In genomic region chr16:22606625-22607024, GRCh38 we compare ENCODE assay signal across 7 cellular contexts.
DNase-seq lines count a peak whose midpoint lies in the region; ATAC-seq and TF ChIP-seq lines count a peak whose summit lies in the region.
"Not testable (repeated sequence)": the region's sequence is repeated elsewhere in the genome, so short reads cannot be mapped to it uniquely, and the experiment has no call there.

No MANE protein-coding gene starts in this region.

- POLR2A ChIA-PET in IMR-90 (lab: Charles Lee; ENCODE audit: unreplicated experiment): not testable (repeated sequence)

- not testable (repeated sequence) for H4K91ac ChIP-seq in IMR-90 (ENCODE audit: insufficient read depth, low read depth, low read length)

- H3K9me3 ChIP-seq in IMR-90 (ENCODE audit: control insufficient read depth, insufficient read depth, low read length): not testable (repeated sequence)

- H2BK20ac ChIP-seq in IMR-90 (ENCODE audit: low read depth, low read length): not testable (repeated sequence)

- intact Hi-C loops in IMR-90 (cut with micrococcal nuclease); sciatic nerve (cut with DNase I): not testable (repeated sequence)

- DNase-seq in IMR-90; effector memory CD8-positive, alpha-beta T cell; left lobe of liver (ENCODE audit: low spot score); sciatic nerve (ENCODE audit: low spot score): not testable (repeated sequence)
- DNase-seq in activated CD8-positive, alpha-beta memory T cell treated with anti-CD3 and anti-CD28 coated beads, Interleukin-2, amount 10 ng/mL, durations not matched to agents 7 days and 5 days: peak; percentile 14

- not testable (repeated sequence) for H3K4me1 ChIP-seq in IMR-90 (ENCODE audit: control insufficient read depth, insufficient read depth, low read length)

- H4K8ac ChIP-seq in IMR-90 (ENCODE audit: low read depth in 2 of 2, low read length in 2 of 2): not testable (repeated sequence)

- not testable (repeated sequence) for BruUV-seq in IMR-90 (replicated peaks; lab: Mats Ljungman, UMichigan)

- not testable (repeated sequence) for H2BK120ac ChIP-seq in IMR-90 (ENCODE audit: low read depth, low read length)

- not testable (repeated sequence) for H3K36me3 Mint-ChIP-seq in activated CD8-positive, alpha-beta memory T cell treated with anti-CD3 and anti-CD28 coated beads, Interleukin-2, amount 10 ng/mL, durations not matched to agents 7 days and 5 days; effector memory CD8-positive, alpha-beta T cell (ENCODE audit: insufficient read depth)

- H4K5ac ChIP-seq in IMR-90 (ENCODE audit: low read depth, low read length): not testable (repeated sequence)

- not testable (repeated sequence) for H3K36me3 ChIP-seq in IMR-90 (ENCODE audit: control insufficient read depth, insufficient read depth, low read length)

- CTCF ChIA-PET in IMR-90 (lab: Yijun Ruan, JAX); activated CD8-positive, alpha-beta memory T cell treated with anti-CD3 and anti-CD28 coated beads, Interleukin-2, amount 10 ng/mL, durations not matched to agents 7 days and 5 days (lab: Charles Lee): not testable (repeated sequence)

- not testable (repeated sequence) for H3K4me3 ChIP-seq in IMR-90 (ENCODE audit: insufficient read depth, low read depth, low read length)

- not testable (repeated sequence) for H3K27ac Mint-ChIP-seq in activated CD8-positive, alpha-beta memory T cell treated with anti-CD3 and anti-CD28 coated beads, Interleukin-2, amount 10 ng/mL, durations not matched to agents 7 days and 5 days; effector memory CD8-positive, alpha-beta T cell

- not testable (repeated sequence) for H3K27me3 ChIP-seq in IMR-90 (ENCODE audit: control insufficient read depth, insufficient read depth, low read length)

- not testable (repeated sequence) for H3K14ac ChIP-seq in IMR-90 (replicated peaks; ENCODE audit: low read depth, low read length)

- H2BK15ac ChIP-seq in IMR-90 (ENCODE audit: low read depth, low read length): not testable (repeated sequence)

- TF ChIP-seq RAD21 in IMR-90 (IDR thresholded peaks at IDR 0.05; ENCODE audit: low read length): not testable (repeated sequence)

- not testable (repeated sequence) for H3K18ac ChIP-seq in IMR-90 (ENCODE audit: low read depth, low read length)

- H3K9ac ChIP-seq in IMR-90 (ENCODE audit: low read depth, low read length): not testable (repeated sequence)

- not testable (repeated sequence) for H3K79me1 ChIP-seq in IMR-90 (ENCODE audit: low read depth in 1 of 2, low read length in 2 of 2)

- not testable (repeated sequence) for TF ChIP-seq CTCF in IMR-90 (conservative IDR thresholded peaks at IDR 0.05; ENCODE audit: low read depth, low read length)

- H2BK5ac ChIP-seq in IMR-90 (ENCODE audit: low read depth, low read length, poor library complexity, severe bottlenecking): not testable (repeated sequence)

- H3K27ac ChIP-seq in IMR-90 (ENCODE audit: insufficient read depth, low read length): not testable (repeated sequence)

- H3K4ac ChIP-seq in IMR-90 (ENCODE audit: low read depth, low read length): not testable (repeated sequence)

- not testable (repeated sequence) for H3K56ac ChIP-seq in IMR-90 (ENCODE audit: extremely low read depth, insufficient read depth, low read length)

- H3K9me1 ChIP-seq in IMR-90 (ENCODE audit: insufficient read depth, low read length): not testable (repeated sequence)

- in situ Hi-C loops in IMR-90 (cut with MboI; ENCODE audit: low sequenced_read_pairs): not testable (repeated sequence)

- H3K4me1 Mint-ChIP-seq in activated CD8-positive, alpha-beta memory T cell treated with anti-CD3 and anti-CD28 coated beads, Interleukin-2, amount 10 ng/mL, durations not matched to agents 7 days and 5 days; effector memory CD8-positive, alpha-beta T cell (ENCODE audit: low read depth in 2 of 2): not testable (repeated sequence)

- not testable (repeated sequence) for TF ChIP-seq POLR2A in IMR-90 (IDR thresholded peaks at IDR 0.05; ENCODE audit: low read depth, low read length)

- H4K20me1 ChIP-seq in IMR-90 (ENCODE audit: insufficient read depth, low read length): not testable (repeated sequence)

- H2AK5ac ChIP-seq in IMR-90 (ENCODE audit: low read depth, low read length): not testable (repeated sequence)

- H2AK9ac ChIP-seq in IMR-90 (replicated peaks; ENCODE audit: low read depth, low read length, poor library complexity): not testable (repeated sequence)

- not testable (repeated sequence) for H3K4me3 Mint-ChIP-seq in activated CD8-positive, alpha-beta memory T cell treated with anti-CD3 and anti-CD28 coated beads, Interleukin-2, amount 10 ng/mL, durations not matched to agents 7 days and 5 days; effector memory CD8-positive, alpha-beta T cell

- H3K9me3 Mint-ChIP-seq in activated CD8-positive, alpha-beta memory T cell treated with anti-CD3 and anti-CD28 coated beads, Interleukin-2, amount 10 ng/mL, durations not matched to agents 7 days and 5 days (ENCODE audit: low read depth); effector memory CD8-positive, alpha-beta T cell: not testable (repeated sequence)

- not testable (repeated sequence) for H3K4me2 ChIP-seq in IMR-90 (ENCODE audit: low read depth, low read length)

- H2AFZ ChIP-seq in IMR-90 (replicated peaks; ENCODE audit: low read length, poor library complexity): not testable (repeated sequence)

- not testable (repeated sequence) for H3K27me3 Mint-ChIP-seq in activated CD8-positive, alpha-beta memory T cell treated with anti-CD3 and anti-CD28 coated beads, Interleukin-2, amount 10 ng/mL, durations not matched to agents 7 days and 5 days; effector memory CD8-positive, alpha-beta T cell

- dilution Hi-C loops in IMR-90 (cut with HindIII; ENCODE audit: low sequenced_read_pairs, unreplicated experiment): not testable (repeated sequence)

- ATAC-seq in GM19035 (IDR thresholded peaks at IDR 0.05; ENCODE audit: unreplicated experiment) (peak; percentile 50), HG02759 (IDR thresholded peaks at IDR 0.05; ENCODE audit: unreplicated experiment) (peak; percentile 75), IMR-90 (ENCODE audit: low read depth) (peak; percentile 91), left lobe of liver (peak; percentile 51), sciatic nerve (peak; percentile 88)
- peak; percentile 77 for ATAC-seq in activated CD8-positive, alpha-beta memory T cell treated with anti-CD3 and anti-CD28 coated beads, Interleukin-2, amount 10 ng/mL, durations not matched to agents 7 days and 5 days
- ATAC-seq in effector memory CD8-positive, alpha-beta T cell (replicated peaks): peak; percentile 47

- not testable (repeated sequence) for H3K23ac ChIP-seq in IMR-90 (ENCODE audit: low read depth, low read length)

TF ChIP-seq in IMR-90, 13 proteins besides CTCF, POLR2A, EP300 and RAD21:
- peak; percentile 18; the same call in 1 of the 2 replicates for TF ChIP-seq NFE2L2 (IDR thresholded peaks at IDR 0.05; ENCODE audit: low read depth, low read length)
